2 cellular contexts compared by ENCODE assay signal in genomic region chr2:33859791-33860461, GRCh38.
TF ChIP-seq lines count a peak whose summit lies in the region.

No MANE protein-coding gene starts in this region.

TF ChIP-seq in GM23338, 12 proteins besides CTCF, POLR2A, EP300 and RAD21 (continued from another document):
- no peak for TF ChIP-seq REST (IDR thresholded peaks at IDR 0.05; ENCODE audit: unreplicated experiment)
- no peak for TF ChIP-seq JUNB (IDR thresholded peaks at IDR 0.05; ENCODE audit: unreplicated experiment)
- no peak for TF ChIP-seq NANOG (IDR thresholded peaks at IDR 0.05; ENCODE audit: borderline replicate concordance)
- TF ChIP-seq, protein P1, sequence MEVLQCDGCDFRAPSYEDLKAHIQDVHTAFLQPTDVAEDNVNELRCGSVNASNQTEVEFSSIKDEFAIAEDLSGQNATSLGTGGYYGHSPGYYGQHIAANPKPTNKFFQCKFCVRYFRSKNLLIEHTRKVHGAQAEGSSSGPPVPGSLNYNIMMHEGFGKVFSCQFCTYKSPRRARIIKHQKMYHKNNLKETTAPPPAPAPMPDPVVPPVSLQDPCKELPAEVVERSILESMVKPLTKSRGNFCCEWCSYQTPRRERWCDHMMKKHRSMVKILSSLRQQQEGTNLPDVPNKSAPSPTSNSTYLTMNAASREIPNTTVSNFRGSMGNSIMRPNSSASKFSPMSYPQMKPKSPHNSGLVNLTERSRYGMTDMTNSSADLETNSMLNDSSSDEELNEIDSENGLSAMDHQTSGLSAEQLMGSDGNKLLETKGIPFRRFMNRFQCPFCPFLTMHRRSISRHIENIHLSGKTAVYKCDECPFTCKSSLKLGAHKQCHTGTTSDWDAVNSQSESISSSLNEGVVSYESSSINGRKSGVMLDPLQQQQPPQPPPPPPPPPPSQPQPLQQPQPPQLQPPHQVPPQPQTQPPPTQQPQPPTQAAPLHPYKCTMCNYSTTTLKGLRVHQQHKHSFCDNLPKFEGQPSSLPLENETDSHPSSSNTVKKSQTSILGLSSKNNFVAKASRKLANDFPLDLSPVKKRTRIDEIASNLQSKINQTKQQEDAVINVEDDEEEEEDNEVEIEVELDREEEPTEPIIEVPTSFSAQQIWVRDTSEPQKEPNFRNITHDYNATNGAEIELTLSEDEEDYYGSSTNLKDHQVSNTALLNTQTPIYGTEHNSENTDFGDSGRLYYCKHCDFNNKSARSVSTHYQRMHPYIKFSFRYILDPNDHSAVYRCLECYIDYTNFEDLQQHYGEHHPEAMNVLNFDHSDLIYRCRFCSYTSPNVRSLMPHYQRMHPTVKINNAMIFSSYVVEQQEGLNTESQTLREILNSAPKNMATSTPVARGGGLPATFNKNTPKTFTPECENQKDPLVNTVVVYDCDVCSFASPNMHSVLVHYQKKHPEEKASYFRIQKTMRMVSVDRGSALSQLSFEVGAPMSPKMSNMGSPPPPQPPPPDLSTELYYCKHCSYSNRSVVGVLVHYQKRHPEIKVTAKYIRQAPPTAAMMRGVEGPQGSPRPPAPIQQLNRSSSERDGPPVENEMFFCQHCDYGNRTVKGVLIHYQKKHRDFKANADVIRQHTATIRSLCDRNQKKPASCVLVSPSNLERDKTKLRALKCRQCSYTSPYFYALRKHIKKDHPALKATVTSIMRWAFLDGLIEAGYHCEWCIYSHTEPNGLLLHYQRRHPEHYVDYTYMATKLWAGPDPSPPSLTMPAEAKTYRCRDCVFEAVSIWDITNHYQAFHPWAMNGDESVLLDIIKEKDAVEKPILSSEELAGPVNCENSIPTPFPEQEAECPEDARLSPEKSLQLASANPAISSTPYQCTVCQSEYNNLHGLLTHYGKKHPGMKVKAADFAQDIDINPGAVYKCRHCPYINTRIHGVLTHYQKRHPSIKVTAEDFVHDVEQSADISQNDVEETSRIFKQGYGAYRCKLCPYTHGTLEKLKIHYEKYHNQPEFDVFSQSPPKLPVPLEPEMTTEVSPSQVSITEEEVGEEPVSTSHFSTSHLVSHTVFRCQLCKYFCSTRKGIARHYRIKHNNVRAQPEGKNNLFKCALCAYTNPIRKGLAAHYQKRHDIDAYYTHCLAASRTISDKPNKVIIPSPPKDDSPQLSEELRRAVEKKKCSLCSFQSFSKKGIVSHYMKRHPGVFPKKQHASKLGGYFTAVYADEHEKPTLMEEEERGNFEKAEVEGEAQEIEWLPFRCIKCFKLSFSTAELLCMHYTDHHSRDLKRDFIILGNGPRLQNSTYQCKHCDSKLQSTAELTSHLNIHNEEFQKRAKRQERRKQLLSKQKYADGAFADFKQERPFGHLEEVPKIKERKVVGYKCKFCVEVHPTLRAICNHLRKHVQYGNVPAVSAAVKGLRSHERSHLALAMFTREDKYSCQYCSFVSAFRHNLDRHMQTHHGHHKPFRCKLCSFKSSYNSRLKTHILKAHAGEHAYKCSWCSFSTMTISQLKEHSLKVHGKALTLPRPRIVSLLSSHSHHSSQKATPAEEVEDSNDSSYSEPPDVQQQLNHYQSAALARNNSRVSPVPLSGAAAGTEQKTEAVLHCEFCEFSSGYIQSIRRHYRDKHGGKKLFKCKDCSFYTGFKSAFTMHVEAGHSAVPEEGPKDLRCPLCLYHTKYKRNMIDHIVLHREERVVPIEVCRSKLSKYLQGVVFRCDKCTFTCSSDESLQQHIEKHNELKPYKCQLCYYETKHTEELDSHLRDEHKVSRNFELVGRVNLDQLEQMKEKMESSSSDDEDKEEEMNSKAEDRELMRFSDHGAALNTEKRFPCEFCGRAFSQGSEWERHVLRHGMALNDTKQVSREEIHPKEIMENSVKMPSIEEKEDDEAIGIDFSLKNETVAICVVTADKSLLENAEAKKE (CRISPR knock-in tag; IDR thresholded peaks at IDR 0.05), result no peak
- TF ChIP-seq EZH2phosphoT487 (IDR thresholded peaks at IDR 0.05; ENCODE audit: unreplicated experiment), result no peak
- TF ChIP-seq STAT1 (IDR thresholded peaks at IDR 0.05; ENCODE audit: unreplicated experiment), result no peak
- TF ChIP-seq CREB1 (CRISPR knock-in tag; IDR thresholded peaks at IDR 0.05; ENCODE audit: low read depth), result no peak
TF ChIP-seq in GM23338: peak in this region for 0.

TF ChIP-seq in SK-N-SH, 30 proteins besides CTCF, POLR2A, EP300 and RAD21 (continued from another document):
- TF ChIP-seq, protein P2, sequence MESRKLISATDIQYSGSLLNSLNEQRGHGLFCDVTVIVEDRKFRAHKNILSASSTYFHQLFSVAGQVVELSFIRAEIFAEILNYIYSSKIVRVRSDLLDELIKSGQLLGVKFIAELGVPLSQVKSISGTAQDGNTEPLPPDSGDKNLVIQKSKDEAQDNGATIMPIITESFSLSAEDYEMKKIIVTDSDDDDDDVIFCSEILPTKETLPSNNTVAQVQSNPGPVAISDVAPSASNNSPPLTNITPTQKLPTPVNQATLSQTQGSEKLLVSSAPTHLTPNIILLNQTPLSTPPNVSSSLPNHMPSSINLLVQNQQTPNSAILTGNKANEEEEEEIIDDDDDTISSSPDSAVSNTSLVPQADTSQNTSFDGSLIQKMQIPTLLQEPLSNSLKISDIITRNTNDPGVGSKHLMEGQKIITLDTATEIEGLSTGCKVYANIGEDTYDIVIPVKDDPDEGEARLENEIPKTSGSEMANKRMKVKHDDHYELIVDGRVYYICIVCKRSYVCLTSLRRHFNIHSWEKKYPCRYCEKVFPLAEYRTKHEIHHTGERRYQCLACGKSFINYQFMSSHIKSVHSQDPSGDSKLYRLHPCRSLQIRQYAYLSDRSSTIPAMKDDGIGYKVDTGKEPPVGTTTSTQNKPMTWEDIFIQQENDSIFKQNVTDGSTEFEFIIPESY (IDR thresholded peaks at IDR 0.05; ENCODE audit: borderline replicate concordance, low read depth), result no peak
- TF ChIP-seq MEF2A (IDR thresholded peaks at IDR 0.05; ENCODE audit: borderline replicate concordance, low read depth) (no peak), SIN3A (IDR thresholded peaks at IDR 0.05; ENCODE audit: borderline replicate concordance, low read depth, low read length) (no peak), SMC3 (IDR thresholded peaks at IDR 0.05; ENCODE audit: low read depth, low read length) (no peak), MAX (IDR thresholded peaks at IDR 0.05; ENCODE audit: low read depth) (no peak)
